Comparison of ENCODE assay signal across 1 cellular context in the genomic region with DNA sequence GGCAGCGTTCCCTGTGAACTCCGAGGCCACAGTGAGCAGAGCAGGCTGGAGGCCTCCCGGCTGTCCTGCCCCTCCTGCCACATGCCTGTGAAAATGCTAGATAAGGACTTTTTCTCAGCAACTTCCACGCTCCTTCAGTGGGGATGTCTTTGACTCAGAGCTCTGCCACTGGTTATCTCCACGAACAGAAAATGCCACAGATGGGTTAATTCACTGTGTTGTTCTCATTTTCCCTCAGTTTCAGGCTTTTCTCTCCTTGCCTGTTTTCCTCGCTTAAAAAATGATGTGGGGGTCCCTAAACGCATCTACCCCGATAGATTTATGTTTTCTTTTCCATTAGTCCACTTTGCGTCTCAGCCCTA.
TF ChIP-seq lines count a peak whose summit lies in the region.

No MANE protein-coding gene starts in this region.

TF ChIP-seq in K562, 482 proteins besides CTCF, POLR2A, EP300 and RAD21 (continued from another document):
- TF ChIP-seq PRDM10 (IDR thresholded peaks at IDR 0.05; ENCODE audit: partially characterized antibody) = peak; percentile 91
- peak; percentile 67 for TF ChIP-seq TFAP4 (CRISPR knock-in tag; IDR thresholded peaks at IDR 0.05; ENCODE audit: borderline replicate concordance)
- peak; percentile 81 for TF ChIP-seq ZNF584 (CRISPR knock-in tag; IDR thresholded peaks at IDR 0.05; ENCODE audit: low read depth)
- TF ChIP-seq, protein P1, sequence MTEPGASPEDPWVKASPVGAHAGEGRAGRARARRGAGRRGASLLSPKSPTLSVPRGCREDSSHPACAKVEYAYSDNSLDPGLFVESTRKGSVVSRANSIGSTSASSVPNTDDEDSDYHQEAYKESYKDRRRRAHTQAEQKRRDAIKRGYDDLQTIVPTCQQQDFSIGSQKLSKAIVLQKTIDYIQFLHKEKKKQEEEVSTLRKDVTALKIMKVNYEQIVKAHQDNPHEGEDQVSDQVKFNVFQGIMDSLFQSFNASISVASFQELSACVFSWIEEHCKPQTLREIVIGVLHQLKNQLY (CRISPR knock-in tag; conservative IDR thresholded peaks at IDR 0.05) = no peak
- TF ChIP-seq RAD51 (IDR thresholded peaks at IDR 0.05; ENCODE audit: borderline replicate concordance, low read depth) = 0 out of 2 replicates have a peak, but pooled peaks have one; percentile 19
